1 cellular context compared by ENCODE assay signal in the genomic region with DNA sequence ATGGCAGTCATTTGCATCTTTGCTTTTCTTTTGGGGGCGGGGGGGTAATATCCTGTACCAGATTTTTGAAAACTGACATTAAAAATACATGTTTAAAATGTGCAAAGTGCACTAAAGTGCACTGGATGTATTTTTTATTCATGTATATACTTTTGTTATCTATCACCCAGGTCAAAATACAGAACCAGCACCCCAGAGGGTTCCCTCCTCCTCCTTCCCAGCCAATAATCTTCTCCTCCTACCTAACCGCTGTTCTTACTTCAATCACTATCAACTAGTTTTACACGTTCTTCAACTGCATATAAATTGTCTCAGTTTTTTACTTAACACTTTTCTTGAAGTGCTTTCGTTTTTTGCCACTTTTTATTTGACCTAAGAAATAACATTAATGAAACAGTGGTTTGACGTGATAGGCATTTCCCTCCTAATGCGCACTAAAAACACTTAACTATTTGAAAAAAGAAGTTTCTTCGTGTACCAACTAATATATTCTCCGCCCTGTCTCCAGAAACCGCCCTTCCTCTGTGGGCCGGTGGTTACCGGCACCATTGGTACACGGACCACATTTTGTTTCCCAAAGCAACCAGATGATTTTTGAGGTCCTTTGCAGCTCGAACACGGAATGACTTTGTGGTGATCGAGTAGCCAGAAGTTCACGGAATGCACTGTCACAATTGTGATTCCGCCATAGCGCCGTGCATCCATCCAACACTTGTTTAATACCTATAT.
TF ChIP-seq lines count a peak whose summit lies in the region.

No MANE protein-coding gene starts in this region.

TF ChIP-seq in HEK293, 187 proteins besides CTCF, POLR2A, EP300 and RAD21 (continued from another document):
- TF ChIP-seq, protein P1, sequence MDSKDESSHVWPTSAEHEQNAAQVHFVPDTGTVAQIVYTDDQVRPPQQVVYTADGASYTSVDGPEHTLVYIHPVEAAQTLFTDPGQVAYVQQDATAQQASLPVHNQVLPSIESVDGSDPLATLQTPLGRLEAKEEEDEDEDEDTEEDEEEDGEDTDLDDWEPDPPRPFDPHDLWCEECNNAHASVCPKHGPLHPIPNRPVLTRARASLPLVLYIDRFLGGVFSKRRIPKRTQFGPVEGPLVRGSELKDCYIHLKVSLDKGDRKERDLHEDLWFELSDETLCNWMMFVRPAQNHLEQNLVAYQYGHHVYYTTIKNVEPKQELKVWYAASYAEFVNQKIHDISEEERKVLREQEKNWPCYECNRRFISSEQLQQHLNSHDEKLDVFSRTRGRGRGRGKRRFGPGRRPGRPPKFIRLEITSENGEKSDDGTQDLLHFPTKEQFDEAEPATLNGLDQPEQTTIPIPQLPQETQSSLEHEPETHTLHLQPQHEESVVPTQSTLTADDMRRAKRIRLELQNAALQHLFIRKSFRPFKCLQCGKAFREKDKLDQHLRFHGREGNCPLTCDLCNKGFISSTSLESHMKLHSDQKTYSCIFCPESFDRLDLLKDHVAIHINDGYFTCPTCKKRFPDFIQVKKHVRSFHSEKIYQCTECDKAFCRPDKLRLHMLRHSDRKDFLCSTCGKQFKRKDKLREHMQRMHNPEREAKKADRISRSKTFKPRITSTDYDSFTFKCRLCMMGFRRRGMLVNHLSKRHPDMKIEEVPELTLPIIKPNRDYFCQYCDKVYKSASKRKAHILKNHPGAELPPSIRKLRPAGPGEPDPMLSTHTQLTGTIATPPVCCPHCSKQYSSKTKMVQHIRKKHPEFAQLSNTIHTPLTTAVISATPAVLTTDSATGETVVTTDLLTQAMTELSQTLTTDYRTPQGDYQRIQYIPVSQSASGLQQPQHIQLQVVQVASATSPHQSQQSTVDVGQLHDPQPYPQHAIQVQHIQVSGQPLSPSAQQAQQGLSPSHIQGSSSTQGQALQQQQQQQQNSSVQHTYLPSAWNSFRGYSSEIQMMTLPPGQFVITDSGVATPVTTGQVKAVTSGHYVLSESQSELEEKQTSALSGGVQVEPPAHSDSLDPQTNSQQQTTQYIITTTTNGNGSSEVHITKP (tag by site-specific recombination; IDR thresholded peaks at IDR 0.05) = peak; percentile 73
- TF ChIP-seq SCRT1 (tag by site-specific recombination; IDR thresholded peaks at IDR 0.05; ENCODE audit: borderline replicate concordance) (no peak), ZNF677 (tag by site-specific recombination; IDR thresholded peaks at IDR 0.05) (peak; percentile 43; the same call in 1 of the 2 replicates), ZBTB17 (tag by site-specific recombination; IDR thresholded peaks at IDR 0.05) (0 out of 2 replicates have a peak, but pooled peaks have one; percentile 11), ZNF341 (tag by site-specific recombination; IDR thresholded peaks at IDR 0.05; ENCODE audit: low read depth) (no peak), ZNF48 (tag by site-specific recombination; IDR thresholded peaks at IDR 0.05) (no peak), ZNF335 (tag by site-specific recombination; conservative IDR thresholded peaks at IDR 0.05) (peak; percentile 75), ZNF362 (tag by site-specific recombination; IDR thresholded peaks at IDR 0.05) (no peak), ZNF785 (tag by site-specific recombination; IDR thresholded peaks at IDR 0.05) (no peak), TCF7L2 (IDR thresholded peaks at IDR 0.05; ENCODE audit: borderline replicate concordance, low read depth, low read length) (no peak), RBAK (tag by site-specific recombination; IDR thresholded peaks at IDR 0.05) (no peak)
